30 cellular contexts compared by ENCODE assay signal in genomic region chr5:143428738-143429420, GRCh38. TPM values are rescaled to one million over a fixed set of nuclear protein-coding genes. Genes with fewer than 3 reads are reported as not detected.
DNase-seq lines count a peak whose midpoint lies in the region; ATAC-seq and TF ChIP-seq lines count a peak whose summit lies in the region.
"Had no signal": no experiment of that assay in that cellular context is flagged by ENCODE, and none has a peak within 500 bp of the region (broad histone marks: within the 10 kb centered on the region; RNA-seq: fewer than 3 reads in every experiment).

No MANE protein-coding gene starts in this region.

- ATAC-seq in DND-41 (ENCODE audit: insufficient read depth, low read depth) (no peak), GM21423 (IDR thresholded peaks at IDR 0.05; ENCODE audit: unreplicated experiment) (no peak), HG02610 (IDR thresholded peaks at IDR 0.05; ENCODE audit: unreplicated experiment) (no peak)
- ATAC-seq: activated CD4-positive, alpha-beta T cell treated with anti-CD3 and anti-CD28 coated beads for 36 hours; activated CD8-positive, alpha-beta T cell treated with anti-CD3 and anti-CD28 coated beads for 36 hours; SK-N-SH treated with all-trans-retinoic acid at 6 μM for 48 hours; stimulated activated naive CD8-positive, alpha-beta T cell treated with anti-CD3 and anti-CD28 coated beads, Interleukin-15, Interleukin-2, amounts not matched to agents 100 U/mL and 50 U/mL, for 24 hours had no signal

- DNase-seq in DND-41 (no peak), Karpas-422 (no peak), SIG-M5 (lab: John Stamatoyannopoulos, UW) (peak; percentile 43), fibroblast of pulmonary artery (ENCODE audit: low read depth) (peak; percentile 33), germinal center (ENCODE audit: low spot score) (no peak)
- no peak for DNase-seq in stimulated activated CD4-positive, alpha-beta T cell treated with anti-CD3 and anti-CD28 coated beads, Interleukin-4, amount 100 ng/mL, for 1 hour
- DNase-seq: activated CD4-positive, alpha-beta T cell treated with anti-CD3 and anti-CD28 coated beads for 36 hours; activated CD8-positive, alpha-beta memory T cell treated with anti-CD3 and anti-CD28 coated beads, Interleukin-2, amount 50 U/mL, for 48 hours; activated CD8-positive, alpha-beta T cell treated with anti-CD3 and anti-CD28 coated beads for 36 hours; activated naive CD4-positive, alpha-beta T cell treated with anti-CD3 and anti-CD28 coated beads, Interleukin-2, amount 50 U/mL, for 16 hours; Calu3; cortex of kidney; effector memory CD4-positive, alpha-beta T cell; glutamatergic neuron; left lung; mesendoderm; NCI-H1092; NCI-H1694; NCI-H446 treated with DMSO at 0.1 percent for 48 hours; NCI-H82; PC-9; stimulated activated CD4-positive, alpha-beta T cell treated with anti-CD3 and anti-CD28 coated beads, Interleukin-1b, Interleukin-23, amount 100 ng/mL, for 48 hours; stimulated activated naive CD8-positive, alpha-beta T cell treated with anti-CD3 and anti-CD28 coated beads, Interleukin-15, Interleukin-2, amounts not matched to agents 100 U/mL and 50 U/mL, for 24 hours; testis had no signal

- TF ChIP-seq CTCF in DND-41 (IDR thresholded peaks at IDR 0.05; ENCODE audit: borderline replicate concordance, extremely low read depth, low read length, poor library complexity, severe bottlenecking) (no peak), fibroblast of pulmonary artery (IDR thresholded peaks at IDR 0.05; ENCODE audit: low read length, missing control alignments) (no peak)

- H3K79me2 ChIP-seq in DND-41 (ENCODE audit: insufficient read depth, low read length) (peaks cover 93% of the 10 kb centered on the region), Karpas-422 (ENCODE audit: low read length) (peaks cover 93% of the 10 kb centered on the region)
- H3K79me2 ChIP-seq: parathyroid adenoma had no signal

- H3K9me3 ChIP-seq in DND-41 (ENCODE audit: insufficient read depth, low read length, severe bottlenecking) (no peaks in the 10 kb centered on the region), Karpas-422 (ENCODE audit: low read length) (no peaks in the 10 kb centered on the region)
- H3K9me3 ChIP-seq: left lung, testis had no signal

- H3K9ac ChIP-seq in DND-41 (ENCODE audit: low read depth, low read length) (no peak overlapping the region), Karpas-422 (ENCODE audit: low read length) (no peak overlapping the region)
- H3K9ac ChIP-seq: parathyroid adenoma had no signal

- no peaks in the 10 kb centered on the region for H3K27me3 ChIP-seq in DND-41 (ENCODE audit: insufficient read depth, low read length, poor library complexity)
- H3K27me3 ChIP-seq in Karpas-422 (ENCODE audit: low read length) = no peaks in the 10 kb centered on the region
- H3K27me3 ChIP-seq: left lung, testis had no signal

- H3K4me1 ChIP-seq in DND-41 (ENCODE audit: insufficient read depth, low read length) (peaks cover 49% of the 10 kb centered on the region), Karpas-422 (ENCODE audit: low read length) (peaks cover 83% of the 10 kb centered on the region)
- H3K4me1 ChIP-seq: testis had no signal

- no peaks in the 10 kb centered on the region for H3K9me2 ChIP-seq in Karpas-422 (replicated peaks; ENCODE audit: insufficient read depth, low read length)

- H3K27ac ChIP-seq in DND-41 (ENCODE audit: low read length) = no peak overlapping the region
- H3K27ac ChIP-seq in Karpas-422 (ENCODE audit: low read length) = peak overlapping the region; percentile 44
- H3K27ac ChIP-seq: C4-2B, parathyroid adenoma, PC-9, testis, VCaP had no signal

- H3K4me2 ChIP-seq in DND-41 (ENCODE audit: insufficient read depth, low read length) (peak overlapping the region; percentile 4; the same call in 1 of the 2 replicates), Karpas-422 (ENCODE audit: low read depth, low read length, poor library complexity, severe bottlenecking) (peak overlapping the region; percentile 42)
- H3K4me2 ChIP-seq: PC-9 had no signal

- H3K36me3 ChIP-seq in DND-41 (ENCODE audit: insufficient read depth, low read length) = peaks cover 22% of the 10 kb centered on the region
- H3K36me3 ChIP-seq in Karpas-422 (ENCODE audit: insufficient read depth, low read length) = peaks cover 57% of the 10 kb centered on the region
- H3K36me3 ChIP-seq: left lung had no signal

- H3K4me3 ChIP-seq in DND-41 (ENCODE audit: low read depth in 1 of 2, low read length in 2 of 2) (no peak overlapping the region), Karpas-422 (ENCODE audit: low read length) (no peak overlapping the region), fibroblast of pulmonary artery (replicated peaks; ENCODE audit: low read depth, low read length) (no peak overlapping the region)
- H3K4me3 ChIP-seq: left lung, PC-9, testis had no signal

- H2AFZ ChIP-seq in DND-41 (ENCODE audit: low read depth, low read length) (no peak overlapping the region), Karpas-422 (ENCODE audit: low read length) (no peak overlapping the region)
- H2AFZ ChIP-seq: parathyroid adenoma, PC-9 had no signal

- no peaks in the 10 kb centered on the region for H4K20me1 ChIP-seq in DND-41 (ENCODE audit: insufficient read depth, low read length)
- H4K20me1 ChIP-seq in Karpas-422 (ENCODE audit: insufficient read depth, low read depth, low read length) = no peaks in the 10 kb centered on the region

RNA-seq across cellular contexts. Expression of gene NR3C1, which starts 25.4 kb away (rescaled TPM):
- 189 and 364 TPM in 2 replicates for total RNA-seq in Karpas-422 (2014; rRNA removed; shearing (Covaris generic); ENCODE audit: low replicate concordance)

Comparison
In these comparisons a context has a peak if more than half of its experiments do, and no peak if none do; other contexts are left out.
1. DNase-seq: peak in SIG-M5 (single experiment) and fibroblast of pulmonary artery (single experiment); none in DND-41 (single experiment), Karpas-422 (single experiment), germinal center (single experiment) and stimulated activated CD4-positive, alpha-beta T cell treated with anti-CD3 and anti-CD28 coated beads, Interleukin-4, amount 100 ng/mL, for 1 hour (single experiment).